In genomic region chr22:36379593-36380361, GRCh38 we compare ENCODE assay signal across 8 cellular contexts. TPM values are rescaled to one million over a fixed set of nuclear protein-coding genes. Genes with fewer than 3 reads are reported as not detected.
DNase-seq lines count a peak whose midpoint lies in the region; ATAC-seq and TF ChIP-seq lines count a peak whose summit lies in the region.

No MANE protein-coding gene starts in this region.

- intact Hi-C loops in Calu3 (cut with micrococcal nuclease; ENCODE audit: unreplicated experiment): no loop called here
- intact Hi-C loops in dorsolateral prefrontal cortex (cut with DNase I): no loop called here
- intact Hi-C loops in psoas muscle (cut with DNase I): loop anchor here in 1 of 2 donors (5.0 kb wide), 1 partner anchor 62 kb away; no protein-coding TSS in a partner anchor

- TF ChIP-seq CTCF in Calu3 (IDR thresholded peaks at IDR 0.05; ENCODE audit: unreplicated experiment) (no peak), RWPE2 (IDR thresholded peaks at IDR 0.05; ENCODE audit: poor library complexity, severe bottlenecking) (no peak), dorsolateral prefrontal cortex (IDR thresholded peaks at IDR 0.05 in 54 of 56, conservative IDR thresholded peaks at IDR 0.05 in 2 of 56; ENCODE audit: low read depth in 1 of 56, partially characterized antibody in 56 of 56) (no peak), psoas muscle (IDR thresholded peaks at IDR 0.05) (no peak)

- no peak overlapping the region for H3K4me3 ChIP-seq in RWPE2 (ENCODE audit: severe bottlenecking)
- peak overlapping the region in 2 of 59 donors; percentile 8 to 12 for H3K4me3 ChIP-seq in dorsolateral prefrontal cortex
- H3K4me3 ChIP-seq in psoas muscle: peak overlapping the region; percentile 28

- H3K27ac ChIP-seq in RWPE2 (ENCODE audit: poor library complexity, severe bottlenecking): peak overlapping the region; percentile 96
- peak overlapping the region in 46 of 59 donors; percentile 5 to 82 (median 64) for H3K27ac ChIP-seq in dorsolateral prefrontal cortex
- H3K27ac ChIP-seq in psoas muscle: peak overlapping the region; percentile 71

- no peaks in the 10 kb centered on the region for H3K9me3 Mint-ChIP-seq in Calu3 (ENCODE audit: low read depth, unreplicated experiment)

- H3K27me3 ChIP-seq in RWPE2 (ENCODE audit: insufficient read depth, poor library complexity, severe bottlenecking) (no peaks in the 10 kb centered on the region), dorsolateral prefrontal cortex (no peaks in the 10 kb centered on the region), psoas muscle (ENCODE audit: insufficient read depth in 3 of 3, low read length in 2 of 3) (no peaks in the 10 kb centered on the region)

- peaks cover 75% of the 10 kb centered on the region for H3K36me3 Mint-ChIP-seq in Calu3 (ENCODE audit: insufficient read depth, unreplicated experiment)

- BruUV-seq in Calu3 (replicated peaks; lab: Mats Ljungman, UMichigan): no TSS peak

- no peaks in the 10 kb centered on the region for H3K27me3 Mint-ChIP-seq in Calu3 (ENCODE audit: unreplicated experiment)

- 62 to 67% (median 66%) methylated on average over 16 of the region's 16 CpGs for WGBS in psoas muscle, 3 donors

- peak; percentile 42 for DNase-seq in Calu3
- DNase-seq in RWPE2 (ENCODE audit: low spot score): no peak
- DNase-seq in dorsolateral prefrontal cortex: no peak
- peak in 1 of 2 donors; percentile 33 for DNase-seq in psoas muscle
- no peak for DNase-seq in occipital lobe (lab: John Stamatoyannopoulos, UW)
- DNase-seq in NCI-H2107 treated with DMSO at 0.1 percent for 48 hours (lab: John Stamatoyannopoulos, UW; ENCODE audit: unreplicated experiment): no peak
- no peak for DNase-seq in NCI-H748 treated with DMSO at 0.1 percent for 48 hours (lab: John Stamatoyannopoulos, UW)

- no peaks in the 10 kb centered on the region for H3K9me3 ChIP-seq in RWPE2 (ENCODE audit: severe bottlenecking)
- no peaks in the 10 kb centered on the region for H3K9me3 ChIP-seq in psoas muscle

- CTCF ChIA-PET in Calu3 (lab: Charles Lee): interaction anchor here (0.8 to 1.4 kb wide), 2 partner anchors 8 to 91 kb away, joined by 4 read pairs; partner anchors contain the start of gene MYH9

- H3K4me3 Mint-ChIP-seq in Calu3 (ENCODE audit: low read depth, unreplicated experiment): peak overlapping the region; percentile 5

- ATAC-seq in RWPE2 (ENCODE audit: low read depth) (peak; percentile 16), psoas muscle (peak; percentile 50 to 63 (median 56)), HG03571 (IDR thresholded peaks at IDR 0.05; ENCODE audit: unreplicated experiment) (no peak)

- H3K36me3 ChIP-seq in RWPE2 (ENCODE audit: low read depth) (peaks cover 96% of the 10 kb centered on the region), psoas muscle (ENCODE audit: insufficient read depth in 1 of 2, low read depth in 1 of 2) (peaks cover 0 to 43% of the 10 kb centered on the region in 2 donors)

- H3K27ac Mint-ChIP-seq in Calu3 (ENCODE audit: unreplicated experiment): peak overlapping the region; percentile 39

- H3K4me1 ChIP-seq in RWPE2 (ENCODE audit: insufficient read depth, poor library complexity, severe bottlenecking) (peaks cover 75% of the 10 kb centered on the region), psoas muscle (peaks cover 79% of the 10 kb centered on the region)

- peaks cover 59% of the 10 kb centered on the region for H3K4me1 Mint-ChIP-seq in Calu3 (ENCODE audit: low read depth, unreplicated experiment)

RNA-seq across cellular contexts. Expression of gene MYH9, which starts 8.0 kb away (rescaled TPM):
- 526 and 606 TPM in 2 replicates for total RNA-seq in Calu3 (2022)
- total RNA-seq in dorsolateral prefrontal cortex: 100 to 1,000 TPM in 119 of 120 experiments, 10 to 100 TPM in 1; 95.7 to 282 (median 162) TPM
- total RNA-seq in psoas muscle: 100 to 1,000 TPM in 3 of 4 donors, 10 to 100 TPM in 1; 92.0 to 214 (median 179) TPM
- polyA plus RNA-seq in psoas muscle: 10 to 100 TPM; 35.6 to 89.3 (median 56.3) TPM
- 34.6 TPM for total RNA-seq in occipital lobe
